1 cellular context compared by ENCODE assay signal in the genomic region with DNA sequence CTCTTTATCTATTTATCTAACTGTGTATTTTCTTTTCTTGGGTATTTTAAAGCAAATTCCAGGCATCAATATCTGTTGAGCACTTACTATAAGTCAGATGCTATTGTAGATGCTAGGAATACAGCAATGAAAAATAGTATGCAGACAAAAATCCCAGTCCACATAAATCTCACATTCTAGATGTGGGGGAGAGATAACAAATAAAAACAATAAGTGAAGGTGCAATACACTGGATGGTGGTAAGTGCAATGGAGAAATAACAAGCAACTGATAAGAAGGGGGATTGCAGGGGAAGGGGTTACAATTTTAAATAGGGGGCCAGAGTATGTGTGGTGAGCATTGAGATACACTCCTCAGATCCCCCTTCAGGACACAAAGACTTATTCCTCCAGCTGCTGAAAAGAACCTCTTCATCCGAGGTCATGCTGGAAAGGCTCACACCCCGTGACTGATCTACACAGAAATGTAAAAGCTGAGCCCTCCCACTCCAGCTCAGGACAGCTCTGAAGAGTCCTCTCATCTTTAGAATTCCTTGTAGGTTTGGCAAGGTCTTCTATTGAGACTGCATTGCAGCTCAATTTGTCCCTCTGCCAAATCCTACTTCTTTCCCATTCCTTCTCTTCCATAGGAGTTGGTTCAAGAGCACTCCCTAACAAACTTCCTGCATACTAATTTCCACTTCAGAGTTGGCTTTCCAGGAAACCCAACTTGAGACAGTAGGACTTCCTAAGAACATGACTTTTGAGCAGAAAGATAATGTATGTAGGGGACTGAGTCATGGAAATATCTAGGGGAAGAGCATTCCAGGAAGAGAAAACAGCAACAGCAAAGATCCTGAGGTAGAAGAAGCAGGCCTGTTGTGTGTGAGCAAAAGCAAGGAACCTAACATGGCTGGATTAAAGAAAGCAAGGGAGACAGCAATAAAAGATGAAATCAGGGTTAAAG.
TF ChIP-seq lines count a peak whose summit lies in the region.

No MANE protein-coding gene starts in this region.

TF ChIP-seq in K562, 482 proteins besides CTCF, POLR2A, EP300 and RAD21 (continued from another document and continues in another):
- TF ChIP-seq ZNF431 (CRISPR knock-in tag; IDR thresholded peaks at IDR 0.05) (no peak), TAF1 (IDR thresholded peaks at IDR 0.05; ENCODE audit: control insufficient read depth, extremely low read depth, insufficient read depth, low read length, severe bottlenecking) (no peak), ZNF408 (CRISPR knock-in tag; IDR thresholded peaks at IDR 0.05; ENCODE audit: low read depth) (no peak), ZNF583 (CRISPR knock-in tag; IDR thresholded peaks at IDR 0.05) (no peak), ELF1 (tag; IDR thresholded peaks at IDR 0.05) (peak; percentile 28; the same call in 1 of the 2 replicates), CBX3 (IDR thresholded peaks at IDR 0.05; ENCODE audit: borderline replicate concordance in 1 of 2, low read length in 2 of 2) (no peak), PHTF2 (CRISPR knock-in tag; IDR thresholded peaks at IDR 0.05) (no peak), ZKSCAN1 (IDR thresholded peaks at IDR 0.05; ENCODE audit: low read depth, low read length) (no peak), TBL1XR1 (IDR thresholded peaks at IDR 0.05; ENCODE audit: low read length in 2 of 2) (no peak), HOXB6 (CRISPR knock-in tag; IDR thresholded peaks at IDR 0.05; ENCODE audit: borderline replicate concordance) (no peak), C11orf30 (IDR thresholded peaks at IDR 0.05; ENCODE audit: low read depth) (no peak), HCFC1 (IDR thresholded peaks at IDR 0.05; ENCODE audit: low read depth, low read length) (no peak), PHB2 (IDR thresholded peaks at IDR 0.05; ENCODE audit: low read depth) (no peak), MTF1 (CRISPR knock-in tag; IDR thresholded peaks at IDR 0.05; ENCODE audit: borderline replicate concordance) (no peak), TRIM28 (IDR thresholded peaks at IDR 0.05) (no peak), ZNF609 (CRISPR knock-in tag; IDR thresholded peaks at IDR 0.05; ENCODE audit: borderline replicate concordance) (no peak), IRF2 (CRISPR knock-in tag; IDR thresholded peaks at IDR 0.05) (no peak), ZNF449 (CRISPR knock-in tag; IDR thresholded peaks at IDR 0.05) (no peak), PBX2 (CRISPR knock-in tag; IDR thresholded peaks at IDR 0.05; ENCODE audit: low read depth) (no peak), PBX2 (tag; conservative IDR thresholded peaks at IDR 0.05; ENCODE audit: low read depth) (no peak; the same call in 1 of the 2 replicates), NFXL1 (CRISPR knock-in tag; IDR thresholded peaks at IDR 0.05) (no peak)
- TF ChIP-seq, protein P1, sequence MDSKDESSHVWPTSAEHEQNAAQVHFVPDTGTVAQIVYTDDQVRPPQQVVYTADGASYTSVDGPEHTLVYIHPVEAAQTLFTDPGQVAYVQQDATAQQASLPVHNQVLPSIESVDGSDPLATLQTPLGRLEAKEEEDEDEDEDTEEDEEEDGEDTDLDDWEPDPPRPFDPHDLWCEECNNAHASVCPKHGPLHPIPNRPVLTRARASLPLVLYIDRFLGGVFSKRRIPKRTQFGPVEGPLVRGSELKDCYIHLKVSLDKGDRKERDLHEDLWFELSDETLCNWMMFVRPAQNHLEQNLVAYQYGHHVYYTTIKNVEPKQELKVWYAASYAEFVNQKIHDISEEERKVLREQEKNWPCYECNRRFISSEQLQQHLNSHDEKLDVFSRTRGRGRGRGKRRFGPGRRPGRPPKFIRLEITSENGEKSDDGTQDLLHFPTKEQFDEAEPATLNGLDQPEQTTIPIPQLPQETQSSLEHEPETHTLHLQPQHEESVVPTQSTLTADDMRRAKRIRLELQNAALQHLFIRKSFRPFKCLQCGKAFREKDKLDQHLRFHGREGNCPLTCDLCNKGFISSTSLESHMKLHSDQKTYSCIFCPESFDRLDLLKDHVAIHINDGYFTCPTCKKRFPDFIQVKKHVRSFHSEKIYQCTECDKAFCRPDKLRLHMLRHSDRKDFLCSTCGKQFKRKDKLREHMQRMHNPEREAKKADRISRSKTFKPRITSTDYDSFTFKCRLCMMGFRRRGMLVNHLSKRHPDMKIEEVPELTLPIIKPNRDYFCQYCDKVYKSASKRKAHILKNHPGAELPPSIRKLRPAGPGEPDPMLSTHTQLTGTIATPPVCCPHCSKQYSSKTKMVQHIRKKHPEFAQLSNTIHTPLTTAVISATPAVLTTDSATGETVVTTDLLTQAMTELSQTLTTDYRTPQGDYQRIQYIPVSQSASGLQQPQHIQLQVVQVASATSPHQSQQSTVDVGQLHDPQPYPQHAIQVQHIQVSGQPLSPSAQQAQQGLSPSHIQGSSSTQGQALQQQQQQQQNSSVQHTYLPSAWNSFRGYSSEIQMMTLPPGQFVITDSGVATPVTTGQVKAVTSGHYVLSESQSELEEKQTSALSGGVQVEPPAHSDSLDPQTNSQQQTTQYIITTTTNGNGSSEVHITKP (IDR thresholded peaks at IDR 0.05; ENCODE audit: partially characterized antibody): peak; percentile 76
- TF ChIP-seq, protein P2, sequence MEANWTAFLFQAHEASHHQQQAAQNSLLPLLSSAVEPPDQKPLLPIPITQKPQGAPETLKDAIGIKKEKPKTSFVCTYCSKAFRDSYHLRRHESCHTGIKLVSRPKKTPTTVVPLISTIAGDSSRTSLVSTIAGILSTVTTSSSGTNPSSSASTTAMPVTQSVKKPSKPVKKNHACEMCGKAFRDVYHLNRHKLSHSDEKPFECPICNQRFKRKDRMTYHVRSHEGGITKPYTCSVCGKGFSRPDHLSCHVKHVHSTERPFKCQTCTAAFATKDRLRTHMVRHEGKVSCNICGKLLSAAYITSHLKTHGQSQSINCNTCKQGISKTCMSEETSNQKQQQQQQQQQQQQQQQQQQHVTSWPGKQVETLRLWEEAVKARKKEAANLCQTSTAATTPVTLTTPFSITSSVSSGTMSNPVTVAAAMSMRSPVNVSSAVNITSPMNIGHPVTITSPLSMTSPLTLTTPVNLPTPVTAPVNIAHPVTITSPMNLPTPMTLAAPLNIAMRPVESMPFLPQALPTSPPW (CRISPR knock-in tag; IDR thresholded peaks at IDR 0.05): no peak
- TF ChIP-seq, protein P3, sequence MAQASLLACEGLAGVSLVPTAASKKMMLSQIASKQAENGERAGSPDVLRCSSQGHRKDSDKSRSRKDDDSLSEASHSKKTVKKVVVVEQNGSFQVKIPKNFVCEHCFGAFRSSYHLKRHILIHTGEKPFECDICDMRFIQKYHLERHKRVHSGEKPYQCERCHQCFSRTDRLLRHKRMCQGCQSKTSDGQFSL (CRISPR knock-in tag; IDR thresholded peaks at IDR 0.05): no peak
- TF ChIP-seq, protein P3 (tag; IDR thresholded peaks at IDR 0.05): no peak
